24 cellular contexts compared by ENCODE assay signal in the genomic region with DNA sequence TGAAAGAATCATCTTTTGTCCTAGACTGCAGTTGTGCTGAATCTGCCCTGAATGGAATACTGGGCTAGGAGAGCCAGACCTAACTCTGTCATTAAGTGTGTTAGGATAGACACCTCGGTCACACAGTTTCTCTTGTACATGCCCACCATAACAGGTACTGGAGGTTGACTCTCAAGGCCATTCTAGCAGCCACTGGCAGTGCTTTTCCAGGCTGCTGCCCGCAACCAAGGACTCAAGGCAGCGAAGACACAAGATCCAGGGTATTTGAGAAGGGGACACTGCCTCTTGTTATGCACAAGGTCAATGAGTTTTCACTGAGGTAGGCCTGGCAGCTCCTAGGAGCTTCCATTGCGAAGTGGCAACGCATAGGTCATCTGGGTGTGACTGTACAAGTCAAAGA.
A peak's percentile ranks its signal among the peaks of the same experiment; 100 is the strongest.
DNase-seq lines count a peak whose midpoint lies in the region; TF ChIP-seq lines count a peak whose summit lies in the region.
"Had no signal": no experiment of that assay in that cellular context is flagged by ENCODE, and none has a peak within 500 bp of the region (broad histone marks: within the 10 kb centered on the region; RNA-seq: fewer than 3 reads in every experiment).

No MANE protein-coding gene starts in this region.

- no peak for DNase-seq in chondrocyte (ENCODE audit: low spot score)
- DNase-seq in hepatocyte (ENCODE audit: low spot score) = no peak
- DNase-seq in smooth muscle cell (lab: John Stamatoyannopoulos, UW; ENCODE audit: unreplicated experiment) = no peak
- DNase-seq in NCI-H146 (lab: John Stamatoyannopoulos, UW) = no peak
- DNase-seq in NCI-H1105 treated with DMSO at 0.1 percent for 48 hours (lab: John Stamatoyannopoulos, UW) = no peak
- DNase-seq in NCI-H1105 (lab: John Stamatoyannopoulos, UW) = no peak
- DNase-seq in Kasumi-1 (lab: John Stamatoyannopoulos, UW) = no peak
- DNase-seq: 8988T; ACHN; AML-193; BE2C; CD4-positive, alpha-beta T cell; CD8-positive, alpha-beta memory T cell; DMS 273 treated with DMSO at 0.1 percent for 48 hours; DMS79; EL; GDM1; HFFc6 had no signal

- H3K9me2 ChIP-seq in hepatocyte (replicated peaks; ENCODE audit: insufficient read depth) = no peaks in the 10 kb centered on the region

- H3K27ac ChIP-seq in hepatocyte (peak overlapping the region; percentile 88), smooth muscle cell (ENCODE audit: low read depth) (peak overlapping the region; percentile 94)
- H3K27ac ChIP-seq: A549; BLaER1 treated with 17β-estradiol and CSF1 and Interleukin-3, amounts not matched to agents 10 nM and 100 nM had no signal

- H2AFZ ChIP-seq in hepatocyte (no peak overlapping the region), smooth muscle cell (ENCODE audit: low read depth) (no peak overlapping the region)
- H2AFZ ChIP-seq: GM23338 had no signal

- peaks cover 16% of the 10 kb centered on the region for H3K9me3 Mint-ChIP-seq in chondrocyte (ENCODE audit: low read depth)

- H4K20me1 ChIP-seq in hepatocyte (ENCODE audit: insufficient read depth, poor library complexity, severe bottlenecking) (no peaks in the 10 kb centered on the region), smooth muscle cell (ENCODE audit: low read depth) (no peaks in the 10 kb centered on the region)

- TF ChIP-seq CTCF in chondrocyte (IDR thresholded peaks at IDR 0.05) = no peak
- no peak for TF ChIP-seq CTCF in hepatocyte (IDR thresholded peaks at IDR 0.05; ENCODE audit: poor library complexity)
- TF ChIP-seq CTCF in smooth muscle cell (IDR thresholded peaks at IDR 0.05; ENCODE audit: borderline replicate concordance, insufficient read depth, poor library complexity, severe bottlenecking) = no peak

- H3K4me1 Mint-ChIP-seq in chondrocyte (ENCODE audit: low read depth) = peaks cover 34% of the 10 kb centered on the region
- H3K4me1 Mint-ChIP-seq: CD14-positive monocyte, GM23338 had no signal

- H3K9ac ChIP-seq in smooth muscle cell (ENCODE audit: low read depth) = no peak overlapping the region
- H3K9ac ChIP-seq: BLaER1 treated with 17β-estradiol and CSF1 and Interleukin-3, amounts not matched to agents 10 nM and 100 nM had no signal

- H3F3A ChIP-seq in smooth muscle cell (ENCODE audit: low read depth) = peaks cover 22% of the 10 kb centered on the region

- H3K4me2 ChIP-seq in hepatocyte = peak overlapping the region; percentile 70
- H3K4me2 ChIP-seq in smooth muscle cell = peak overlapping the region; percentile 87
- H3K4me2 ChIP-seq: A549; BLaER1 treated with 17β-estradiol and CSF1 and Interleukin-3, amounts not matched to agents 10 nM and 100 nM; GM23338 had no signal

- H3K4me1 ChIP-seq in hepatocyte (ENCODE audit: insufficient read depth) (peaks cover 3% of the 10 kb centered on the region), smooth muscle cell (ENCODE audit: low read depth) (peaks cover 29% of the 10 kb centered on the region)
- H3K4me1 ChIP-seq: A549; BE2C; BLaER1 treated with 17β-estradiol and CSF1 and Interleukin-3, amounts not matched to agents 10 nM and 100 nM; HAP-1 had no signal

- WGBS in hepatocyte (ENCODE audit: low lambda C conversion rate, missing lambda C conversion rate) = 98% methylated on average over 5 of the region's 5 CpGs
- WGBS in smooth muscle cell (ENCODE audit: low lambda C conversion rate) = over 99% methylated on average over 5 of the region's 5 CpGs

- H3K4me3 Mint-ChIP-seq in chondrocyte (ENCODE audit: unreplicated experiment) = no peak overlapping the region
- H3K4me3 Mint-ChIP-seq: CD14-positive monocyte; CD4-positive, alpha-beta T cell; GM23338; HFFc6 had no signal

- peak overlapping the region; percentile 34 for H3K27ac Mint-ChIP-seq in chondrocyte (ENCODE audit: unreplicated experiment)
- H3K27ac Mint-ChIP-seq: CD14-positive monocyte; CD4-positive, alpha-beta T cell; GM23338; HFFc6 had no signal

- peaks cover 21% of the 10 kb centered on the region for H3K36me3 Mint-ChIP-seq in chondrocyte (ENCODE audit: low read depth)

- H3K79me2 ChIP-seq in hepatocyte = peaks cover 25% of the 10 kb centered on the region
- peaks cover 52% of the 10 kb centered on the region for H3K79me2 ChIP-seq in smooth muscle cell (ENCODE audit: low read depth)

- H3K9me3 ChIP-seq in hepatocyte (ENCODE audit: low read depth) (no peaks in the 10 kb centered on the region), smooth muscle cell (replicated peaks; ENCODE audit: low read depth) (no peaks in the 10 kb centered on the region)
- H3K9me3 ChIP-seq: BE2C, HAP-1 had no signal

- H3K4me3 ChIP-seq in hepatocyte = no peak overlapping the region
- no peak overlapping the region for H3K4me3 ChIP-seq in smooth muscle cell
- H3K4me3 ChIP-seq: A549, GM12878, GM23338, HAP-1 had no signal

- H3K27me3 ChIP-seq in hepatocyte (no peaks in the 10 kb centered on the region), smooth muscle cell (ENCODE audit: low read depth) (no peaks in the 10 kb centered on the region)
- H3K27me3 ChIP-seq: BE2C; BLaER1 treated with 17β-estradiol and CSF1 and Interleukin-3, amounts not matched to agents 10 nM and 100 nM had no signal

- no peaks in the 10 kb centered on the region for H3K36me3 ChIP-seq in hepatocyte (replicated peaks; ENCODE audit: insufficient read depth, low read depth)
- H3K36me3 ChIP-seq in smooth muscle cell (ENCODE audit: low read depth) = no peaks in the 10 kb centered on the region
- H3K36me3 ChIP-seq: HAP-1 had no signal

- H3K27me3 Mint-ChIP-seq in chondrocyte (ENCODE audit: low read depth) = no peaks in the 10 kb centered on the region
- H3K27me3 Mint-ChIP-seq: CD4-positive, alpha-beta T cell; CD8-positive, alpha-beta memory T cell had no signal
